ENCODE assay signal across 8 cellular contexts in genomic region chr14:105364100-105364708, GRCh38. TPM values are rescaled to one million over a fixed set of nuclear protein-coding genes. Genes with fewer than 3 reads are reported as not detected.
A peak's percentile ranks its signal among the peaks of the same experiment; 100 is the strongest.
DNase-seq lines count a peak whose midpoint lies in the region; ATAC-seq, FAIRE-seq and TF ChIP-seq lines count a peak whose summit lies in the region.

No MANE protein-coding gene starts in this region.

- H3K4me3 ChIP-seq in Karpas-422 (ENCODE audit: low read length), result no peak overlapping the region
- peak overlapping the region in 1 of 3 experiments; percentile 12 for H3K4me3 ChIP-seq in keratinocyte (ENCODE audit: control insufficient read depth in 2 of 3, extremely low read depth in 1 of 3, insufficient read depth in 2 of 3, low read depth in 1 of 3, low read length in 3 of 3)

- no peak for ATAC-seq in GM18498 (IDR thresholded peaks at IDR 0.05; ENCODE audit: unreplicated experiment)

- H3K27me3 ChIP-seq in Karpas-422 (ENCODE audit: low read length) (no peaks in the 10 kb centered on the region), keratinocyte (ENCODE audit: control insufficient read depth, extremely low read depth, insufficient read depth, low read length) (no peaks in the 10 kb centered on the region)

- H3K36me3 ChIP-seq in Karpas-422 (ENCODE audit: insufficient read depth, low read length) (no peaks in the 10 kb centered on the region), keratinocyte (ENCODE audit: control insufficient read depth in 2 of 2, extremely low read depth in 1 of 2, insufficient read depth in 2 of 2, low read length in 2 of 2) (peaks cover 0 to 2% of the 10 kb centered on the region in 2 experiments)

- DNase-seq in AG08395 (ENCODE audit: low spot score) (peak; percentile 94), Karpas-422 (peak; percentile 59), keratinocyte (ENCODE audit: low read depth, low spot score) (no peak), NCI-H446 (lab: John Stamatoyannopoulos, UW) (no peak), NCI-H1417 (lab: John Stamatoyannopoulos, UW) (no peak), HT-29 (ENCODE audit: low spot score) (no peak)
- DNase-seq in activated effector memory CD4-positive, alpha-beta T cell treated with Interleukin-2 at 50 U/mL for 16 hours, result peak; percentile 36

- H3K9me3 ChIP-seq in Karpas-422 (ENCODE audit: low read length) (no peaks in the 10 kb centered on the region), keratinocyte (ENCODE audit: control insufficient read depth, low read depth, low read length) (no peaks in the 10 kb centered on the region)

- H4K20me1 ChIP-seq in Karpas-422 (ENCODE audit: insufficient read depth, low read depth, low read length) (peaks cover 16% of the 10 kb centered on the region; the same call in 1 of the 2 replicates), keratinocyte (ENCODE audit: control insufficient read depth, extremely low read depth, insufficient read depth, low read length) (no peaks in the 10 kb centered on the region)

- H3K27ac ChIP-seq in Karpas-422 (ENCODE audit: low read length), result no peak overlapping the region
- H3K27ac ChIP-seq in keratinocyte (ENCODE audit: control insufficient read depth, insufficient read depth, low read length), result no peak overlapping the region

- no peaks in the 10 kb centered on the region for H3K79me2 ChIP-seq in Karpas-422 (ENCODE audit: low read length)
- H3K79me2 ChIP-seq in keratinocyte (ENCODE audit: control insufficient read depth, insufficient read depth, low read length), result no peaks in the 10 kb centered on the region

- FAIRE-seq in keratinocyte (lab: Jason Lieb, UNC), result no peak

- dilution Hi-C loops in keratinocyte (cut with MboI; ENCODE audit: extremely low pct_ligation_motif_present, low sequenced_read_pairs), result no loop called here

- H3K4me1 ChIP-seq in Karpas-422 (ENCODE audit: low read length) (peaks cover 4% of the 10 kb centered on the region; the same call in 1 of the 2 replicates), keratinocyte (ENCODE audit: control insufficient read depth, extremely low read depth, insufficient read depth, low read length) (peaks cover 4% of the 10 kb centered on the region)

- no peak overlapping the region for H2AFZ ChIP-seq in Karpas-422 (ENCODE audit: low read length)
- no peak overlapping the region for H2AFZ ChIP-seq in keratinocyte (ENCODE audit: control insufficient read depth, low read length)

- H3K9me2 ChIP-seq in Karpas-422 (replicated peaks; ENCODE audit: insufficient read depth, low read length), result no peaks in the 10 kb centered on the region

- H3K9ac ChIP-seq in Karpas-422 (ENCODE audit: low read length) (no peak overlapping the region), keratinocyte (ENCODE audit: control insufficient read depth, extremely low read depth, insufficient read depth, low read length) (no peak overlapping the region)

- H3K4me2 ChIP-seq in Karpas-422 (ENCODE audit: low read depth, low read length, poor library complexity, severe bottlenecking) (peak overlapping the region; percentile 23), keratinocyte (ENCODE audit: control insufficient read depth, extremely low read depth, insufficient read depth, low read depth, low read length) (peak overlapping the region; percentile 32)

- TF ChIP-seq CTCF in keratinocyte (optimal IDR thresholded peaks at IDR 0.05 in 1 of 3, IDR thresholded peaks at IDR 0.05 in 1 of 3, conservative IDR thresholded peaks at IDR 0.05 in 1 of 3; ENCODE audit: extremely low read depth in 1 of 3, insufficient read depth in 2 of 3, low read length in 3 of 3), result no peak

- no peaks in the 10 kb centered on the region for H3K9me1 ChIP-seq in keratinocyte (ENCODE audit: control insufficient read depth, extremely low read depth, insufficient read depth, low read length)

RNA-seq across cellular contexts. Expression of gene TEX22, which starts 34.1 kb away (rescaled TPM):
- 0.67 and 1.7 TPM in 2 replicates for total RNA-seq in Karpas-422 (2014; rRNA removed; shearing (Covaris generic); ENCODE audit: low replicate concordance)
- polyA plus RNA-seq in keratinocyte, result 0.03 to 0.09 TPM in 2 of 3 replicates, not detected in the other
- not detected for polyA plus RNA-seq in keratinocyte (2011; ENCODE audit: low read depth)
- polyA plus RNA-seq in keratinocyte (2011; cell fraction: cytosol; rRNA removed), result 0.05 TPM in 1 of 2 replicates, not detected in the other
- 0.05 and 0.29 TPM in 2 replicates for polyA plus RNA-seq in keratinocyte (2011; cell fraction: nucleus; rRNA removed)
- polyA plus RNA-seq in keratinocyte (2012; ENCODE audit: low replicate concordance), result 0.10 and 0.23 TPM in 2 replicates
- not detected in 3 replicates for polyA minus RNA-seq in keratinocyte
- polyA minus RNA-seq in keratinocyte (2011; cell fraction: cytosol; rRNA and poly(A)+ RNA removed), result not detected
- 0.21 TPM in 1 of 2 replicates, not detected in the other for polyA minus RNA-seq in keratinocyte (2011; cell fraction: nucleus; rRNA and poly(A)+ RNA removed)
- not detected in 2 replicates for total RNA-seq in HT-29 (2014; rRNA removed; shearing (Covaris generic))

RNA-seq across cellular contexts. Expression of gene PACS2, which starts 49.7 kb away (rescaled TPM):
- total RNA-seq in Karpas-422 (2014; rRNA removed; shearing (Covaris generic); ENCODE audit: low replicate concordance), result 32.4 and 55.8 TPM in 2 replicates
- polyA plus RNA-seq in keratinocyte, result 11.8 to 20.8 TPM (median 20.5 TPM) in 3 replicates
- polyA plus RNA-seq in keratinocyte (2011; ENCODE audit: low read depth), result 35.6 TPM
- 12.0 and 25.2 TPM in 2 replicates for polyA plus RNA-seq in keratinocyte (2011; cell fraction: cytosol; rRNA removed)
- 43.0 and 55.0 TPM in 2 replicates for polyA plus RNA-seq in keratinocyte (2011; cell fraction: nucleus; rRNA removed)
- 22.7 and 26.5 TPM in 2 replicates for polyA plus RNA-seq in keratinocyte (2012; ENCODE audit: low replicate concordance)
- 23.0 to 42.8 TPM (median 27.0 TPM) in 3 replicates for polyA minus RNA-seq in keratinocyte
- polyA minus RNA-seq in keratinocyte (2011; cell fraction: cytosol; rRNA and poly(A)+ RNA removed), result 32.0 TPM
- 27.0 and 29.3 TPM in 2 replicates for polyA minus RNA-seq in keratinocyte (2011; cell fraction: nucleus; rRNA and poly(A)+ RNA removed)
- 65.6 and 65.7 TPM in 2 replicates for total RNA-seq in HT-29 (2014; rRNA removed; shearing (Covaris generic))

RNA-seq across cellular contexts. Expression of gene MTA1, which starts 55.4 kb away (rescaled TPM):
- total RNA-seq in Karpas-422 (2014; rRNA removed; shearing (Covaris generic); ENCODE audit: low replicate concordance), result 94.6 and 204 TPM in 2 replicates
- polyA plus RNA-seq in keratinocyte, result 33.6 to 50.0 TPM (median 49.2 TPM) in 3 replicates
- polyA plus RNA-seq in keratinocyte (2011; ENCODE audit: low read depth), result 12.2 TPM
- 23.2 and 41.5 TPM in 2 replicates for polyA plus RNA-seq in keratinocyte (2011; cell fraction: cytosol; rRNA removed)
- polyA plus RNA-seq in keratinocyte (2011; cell fraction: nucleus; rRNA removed), result 122 and 149 TPM in 2 replicates
- 29.4 and 50.2 TPM in 2 replicates for polyA plus RNA-seq in keratinocyte (2012; ENCODE audit: low replicate concordance)
- polyA minus RNA-seq in keratinocyte, result 27.7 to 79.2 TPM (median 35.9 TPM) in 3 replicates
- 90.4 TPM for polyA minus RNA-seq in keratinocyte (2011; cell fraction: cytosol; rRNA and poly(A)+ RNA removed)
- polyA minus RNA-seq in keratinocyte (2011; cell fraction: nucleus; rRNA and poly(A)+ RNA removed), result 59.6 and 63.2 TPM in 2 replicates
- 120 and 136 TPM in 2 replicates for total RNA-seq in HT-29 (2014; rRNA removed; shearing (Covaris generic))

Comparison
In these comparisons a context has a peak if more than half of its experiments do, and no peak if none do; other contexts are left out.
1. DNase-seq: peak in AG08395 (single experiment), Karpas-422 (single experiment) and activated effector memory CD4-positive, alpha-beta T cell treated with Interleukin-2 at 50 U/mL for 16 hours (single experiment); none in keratinocyte (single experiment), NCI-H446 (0 of 2), NCI-H1417 (0 of 3) and HT-29 (single experiment).